In the genomic region with DNA sequence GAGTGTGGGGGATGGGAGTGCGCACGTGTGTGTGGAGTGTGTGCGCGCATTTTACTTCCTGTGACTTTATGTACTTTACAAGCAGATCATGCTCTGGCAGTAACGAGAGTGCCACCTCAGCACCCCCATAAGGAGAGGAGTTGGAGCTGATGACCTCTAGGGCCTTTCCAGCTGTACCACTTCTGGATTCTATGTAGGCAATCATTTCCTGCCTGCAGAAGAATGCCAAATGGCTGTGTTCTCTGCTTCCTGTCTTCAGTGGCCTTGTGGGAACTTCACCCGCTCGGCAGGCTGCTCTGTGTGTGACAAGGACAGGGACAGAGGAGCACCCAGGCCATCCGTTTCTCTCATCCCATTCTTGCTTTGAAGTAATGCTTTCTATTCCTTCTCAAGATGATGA, we compare ENCODE assay signal across 1 cellular context.
TF ChIP-seq lines count a peak whose summit lies in the region.

No MANE protein-coding gene starts in this region.

TF ChIP-seq in IMR-90, 13 proteins besides CTCF, POLR2A, EP300 and RAD21:
- TF ChIP-seq BHLHE40 (IDR thresholded peaks at IDR 0.05; ENCODE audit: low read depth, low read length) (no peak), CHD1 (IDR thresholded peaks at IDR 0.05; ENCODE audit: low read depth, low read length) (no peak), FOS (IDR thresholded peaks at IDR 0.05; ENCODE audit: low read depth, low read length) (no peak), RFX5 (IDR thresholded peaks at IDR 0.05; ENCODE audit: low read depth, low read length) (no peak), MAZ (IDR thresholded peaks at IDR 0.05; ENCODE audit: borderline replicate concordance, low read depth, low read length) (no peak), MXI1 (IDR thresholded peaks at IDR 0.05; ENCODE audit: borderline replicate concordance, low read depth, low read length) (no peak), CEBPB (IDR thresholded peaks at IDR 0.05; ENCODE audit: low read depth, low read length) (no peak), MAFK (IDR thresholded peaks at IDR 0.05; ENCODE audit: low read depth, low read length) (no peak)
- TF ChIP-seq, protein P1, sequence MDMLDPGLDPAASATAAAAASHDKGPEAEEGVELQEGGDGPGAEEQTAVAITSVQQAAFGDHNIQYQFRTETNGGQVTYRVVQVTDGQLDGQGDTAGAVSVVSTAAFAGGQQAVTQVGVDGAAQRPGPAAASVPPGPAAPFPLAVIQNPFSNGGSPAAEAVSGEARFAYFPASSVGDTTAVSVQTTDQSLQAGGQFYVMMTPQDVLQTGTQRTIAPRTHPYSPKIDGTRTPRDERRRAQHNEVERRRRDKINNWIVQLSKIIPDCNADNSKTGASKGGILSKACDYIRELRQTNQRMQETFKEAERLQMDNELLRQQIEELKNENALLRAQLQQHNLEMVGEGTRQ (IDR thresholded peaks at IDR 0.05; ENCODE audit: low read depth, low read length) = no peak
